ENCODE assay signal across 9 cellular contexts in the genomic region with DNA sequence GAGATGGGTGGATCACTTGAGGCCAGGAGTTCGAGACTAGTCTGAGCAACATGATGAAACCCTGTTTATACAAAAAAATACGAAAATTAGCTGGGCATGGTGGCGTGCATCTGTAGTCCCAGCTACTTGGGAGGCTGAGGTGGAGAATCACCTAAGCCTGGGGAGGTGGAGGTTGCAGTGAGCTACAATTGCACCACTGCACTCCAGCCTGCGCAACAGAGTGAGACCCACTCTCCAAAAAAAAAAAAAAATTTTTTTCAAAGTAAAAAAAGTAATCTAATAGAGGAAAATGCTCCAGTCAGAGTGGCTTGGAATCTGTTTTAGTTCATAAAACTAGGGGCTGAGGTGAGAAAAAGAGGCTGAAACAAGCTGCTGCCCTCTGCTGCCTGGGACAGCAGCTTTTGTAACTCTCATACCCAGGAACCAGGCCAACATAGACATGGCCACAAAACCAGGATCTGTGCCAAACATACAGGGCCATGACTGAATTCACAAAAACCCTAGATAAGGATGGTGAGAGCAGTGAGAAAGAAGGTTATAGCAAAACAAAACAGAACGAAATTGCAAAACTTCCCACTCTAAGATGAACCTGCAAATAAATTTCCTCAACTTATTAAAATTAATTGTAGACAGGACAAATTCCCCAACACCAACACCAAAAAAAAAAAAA. TPM values are rescaled to one million over a fixed set of nuclear protein-coding genes. Genes with fewer than 3 reads are reported as not detected.
DNase-seq lines count a peak whose midpoint lies in the region; ATAC-seq and TF ChIP-seq lines count a peak whose summit lies in the region.
"Had no signal": no experiment of that assay in that cellular context is flagged by ENCODE, and none has a peak within 500 bp of the region (broad histone marks: within the 10 kb centered on the region; RNA-seq: fewer than 3 reads in every experiment).

No MANE protein-coding gene starts in this region.

- H3K27ac ChIP-seq in thoracic aorta, result no peak overlapping the region
- H3K27ac ChIP-seq: BLaER1 treated with 17β-estradiol and CSF1 and Interleukin-3, amounts not matched to agents 10 nM and 100 nM had no signal

- H3K27me3 ChIP-seq in thoracic aorta (replicated peaks; ENCODE audit: insufficient read depth), result no peaks in the 10 kb centered on the region
- H3K27me3 ChIP-seq: BLaER1 treated with 17β-estradiol and CSF1 and Interleukin-3, amounts not matched to agents 10 nM and 100 nM had no signal

- peak; percentile 41 for TF ChIP-seq CTCF in thoracic aorta (IDR thresholded peaks at IDR 0.05)

- no peak overlapping the region for H3K4me3 ChIP-seq in thoracic aorta
- H3K4me3 ChIP-seq: BLaER1 treated with 17β-estradiol and CSF1 and Interleukin-3, amounts not matched to agents 10 nM and 100 nM had no signal

- H3K9me3 ChIP-seq in thoracic aorta, result no peaks in the 10 kb centered on the region

- H3K36me3 ChIP-seq in thoracic aorta, result no peaks in the 10 kb centered on the region
- H3K36me3 ChIP-seq: BLaER1 treated with 17β-estradiol and CSF1 and Interleukin-3, amounts not matched to agents 10 nM and 100 nM had no signal

- ATAC-seq in thoracic aorta (ENCODE audit: insufficient number of reproducible peaks, low FRiP score, low read depth), result peak; percentile 89
- no peak for ATAC-seq in HG03095 (IDR thresholded peaks at IDR 0.05; ENCODE audit: unreplicated experiment)
- ATAC-seq in GM18861 (IDR thresholded peaks at IDR 0.05; ENCODE audit: unreplicated experiment), result no peak
- ATAC-seq in HG03039 (IDR thresholded peaks at IDR 0.05; ENCODE audit: unreplicated experiment), result no peak

- peaks cover 6 to 9% of the 10 kb centered on the region in 2 donors for H3K4me1 ChIP-seq in thoracic aorta (ENCODE audit: control insufficient read depth in 1 of 2, low read depth in 2 of 2)

- DNase-seq in NCI-H345 (lab: John Stamatoyannopoulos, UW), result peak; percentile 9
- DNase-seq in NCI-H345 treated with DMSO at 0.1 percent for 48 hours (lab: John Stamatoyannopoulos, UW; ENCODE audit: unreplicated experiment), result no peak
- DNase-seq in SKM-1 (lab: John Stamatoyannopoulos, UW; ENCODE audit: unreplicated experiment), result peak; percentile 30
- DNase-seq in globus pallidus (ENCODE audit: low spot score), result peak; percentile 65
- DNase-seq in thoracic aorta (ENCODE audit: low spot score), result no peak

RNA-seq across cellular contexts. Expression of gene DCAF12, which starts 13.1 kb away (rescaled TPM):
- total RNA-seq in thoracic aorta, result 10 to 100 TPM; 14.9 to 31.4 TPM

RNA-seq across cellular contexts. Expression of gene UBAP1, which starts 39.2 kb away (rescaled TPM):
- 10 to 100 TPM; 35.7 to 52.3 TPM for total RNA-seq in thoracic aorta

Comparison
In these comparisons a context has a peak if more than half of its experiments do, and no peak if none do; other contexts are left out.
1. DNase-seq: peak in NCI-H345 (single experiment), SKM-1 (single experiment) and globus pallidus (single experiment); none in NCI-H345 treated with DMSO at 0.1 percent for 48 hours (single experiment) and thoracic aorta (single experiment).